ENCODE assay signal across 6 cellular contexts in genomic region chr2:69400121-69400520, GRCh38.
"Had no signal": no experiment of that assay in that cellular context is flagged by ENCODE, and none has a peak within 500 bp of the region (broad histone marks: within the 10 kb centered on the region; RNA-seq: fewer than 3 reads in every experiment).

No MANE protein-coding gene starts in this region.

- H3K27ac ChIP-seq: HL-60 had no signal

- ATAC-seq: HepG2 had no signal

- DNase-seq: IMR-90, KBM-7, KG1 had no signal

- FAIRE-seq: HepG2, HTR-8/SVneo had no signal
